In the genomic region with DNA sequence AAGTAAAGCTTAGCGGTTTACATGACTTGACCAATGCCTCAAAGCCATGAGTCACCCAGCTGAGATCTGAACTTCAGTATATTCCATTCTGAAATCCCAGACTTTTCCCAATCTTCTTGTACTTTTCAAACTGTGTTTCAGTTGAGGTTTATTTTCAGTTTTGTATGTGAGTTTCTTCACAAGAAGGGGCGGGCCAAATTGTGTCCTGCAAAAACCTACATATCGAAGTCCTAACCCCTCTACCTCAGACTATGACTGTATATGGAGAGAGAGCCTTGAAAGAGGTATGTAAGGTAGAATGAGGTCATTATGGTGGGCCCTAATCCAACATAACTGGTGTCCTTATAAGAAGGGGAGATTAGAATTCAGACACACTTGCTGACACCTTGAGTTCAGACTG, we compare ENCODE assay signal across 10 cellular contexts. TPM values are rescaled to one million over a fixed set of nuclear protein-coding genes. Genes with fewer than 3 reads are reported as not detected.
DNase-seq lines count a peak whose midpoint lies in the region; FAIRE-seq and TF ChIP-seq lines count a peak whose summit lies in the region.
"Had no signal": no experiment of that assay in that cellular context is flagged by ENCODE, and none has a peak within 500 bp of the region (broad histone marks: within the 10 kb centered on the region; RNA-seq: fewer than 3 reads in every experiment).

No MANE protein-coding gene starts in this region.

- H3K27me3 ChIP-seq in GM23248 (replicated peaks; ENCODE audit: insufficient read depth) (no peaks in the 10 kb centered on the region), adrenal gland (no peaks in the 10 kb centered on the region), kidney epithelial cell (ENCODE audit: control insufficient read depth, insufficient read depth, low read length) (no peaks in the 10 kb centered on the region)

- no peak for FAIRE-seq in frontal cortex (lab: Jason Lieb, UNC)
- FAIRE-seq: keratinocyte had no signal

- no peak for TF ChIP-seq POLR2A in adrenal gland (IDR thresholded peaks at IDR 0.05)

- H3K4me3 ChIP-seq in GM23248 (peak overlapping the region; percentile 70), adrenal gland (peak overlapping the region in 1 of 4 donors; percentile 52), kidney epithelial cell (ENCODE audit: low read depth, low read length) (peak overlapping the region; percentile 35)

- no peak for TF ChIP-seq CTCF in adrenal gland (IDR thresholded peaks at IDR 0.05)
- no peak for TF ChIP-seq CTCF in kidney epithelial cell (IDR thresholded peaks at IDR 0.05; ENCODE audit: insufficient read depth, low read length, poor library complexity, severe bottlenecking)

- 94 to 100% methylated on average over 3 of the region's 3 CpGs for WGBS in GM23248 (ENCODE audit: low coverage in 1 of 2, low lambda C conversion rate in 2 of 2, missing lambda C conversion rate in 2 of 2), 2 experiments
- 68 to 76% (median 71%) methylated on average over 3 of the region's 3 CpGs for WGBS in adrenal gland, 4 donors

- H3K9me3 ChIP-seq in GM23248 (ENCODE audit: low read depth) (no peaks in the 10 kb centered on the region), adrenal gland (replicated peaks in 1 of 3) (no peaks in the 10 kb centered on the region)

- peak overlapping the region; percentile 82 for H2AFZ ChIP-seq in GM23248

- H3K36me3 ChIP-seq in GM23248 (ENCODE audit: low read depth) (no peaks in the 10 kb centered on the region; the same call in 1 of the 2 replicates), adrenal gland (replicated peaks in 1 of 2) (no peaks in the 10 kb centered on the region), kidney epithelial cell (ENCODE audit: control insufficient read depth, insufficient read depth, low read length) (no peaks in the 10 kb centered on the region)

- H3K79me2 ChIP-seq in GM23248 (ENCODE audit: insufficient read depth), result no peaks in the 10 kb centered on the region

- H3K9me2 ChIP-seq in GM23248 (ENCODE audit: insufficient read depth), result no peaks in the 10 kb centered on the region

- H3K9ac ChIP-seq in GM23248, result peak overlapping the region; percentile 82

- peaks cover 22% of the 10 kb centered on the region for H3F3A ChIP-seq in GM23248 (ENCODE audit: insufficient read depth)

- no peaks in the 10 kb centered on the region for H4K20me1 ChIP-seq in GM23248 (ENCODE audit: insufficient read depth)

- peak overlapping the region; percentile 86 for H3K4me2 ChIP-seq in GM23248 (ENCODE audit: unreplicated experiment)

- in situ Hi-C loops in GM23248 (cut with MboI), result no loop called here

- intact Hi-C loops in adrenal gland (cut with DNase I), result no loop called here

- H3K4me1 ChIP-seq in GM23248 (ENCODE audit: insufficient read depth) (peaks cover 24% of the 10 kb centered on the region), adrenal gland (replicated peaks in 1 of 2) (peaks cover 10 to 19% of the 10 kb centered on the region in 2 donors)

- DNase-seq in GM23248, result peak; percentile 62
- peak in 2 of 7 donors; percentile 7 to 21 for DNase-seq in adrenal gland
- DNase-seq in kidney epithelial cell (ENCODE audit: low read depth), result peak; percentile 10
- peak; percentile 40 for DNase-seq in stromal cell of bone marrow (ENCODE audit: low read depth)
- DNase-seq in HPDE6-E6E7 (ENCODE audit: extremely low spot score), result no peak
- no peak for DNase-seq in frontal cortex (ENCODE audit: low spot score in 2 of 2)
- DNase-seq in NCI-H187 (lab: John Stamatoyannopoulos, UW), result no peak
- no peak for DNase-seq in activated CD4-positive, alpha-beta T cell treated with anti-CD3 and anti-CD28 coated beads for 1 hour
- DNase-seq: T-helper 2 cell had no signal

- peak overlapping the region; percentile 85 for H3K27ac ChIP-seq in GM23248
- peak overlapping the region; percentile 30 to 92 (median 77) for H3K27ac ChIP-seq in adrenal gland

RNA-seq across cellular contexts. Expression of gene TLR4, which starts 0.7 kb away (rescaled TPM):
- total RNA-seq in GM23248 (2014; rRNA removed; shearing (Covaris generic)), result 11.9 and 13.8 TPM in 2 replicates
- polyA plus RNA-seq in GM23248 (2016; fragmentation: Nextera tagmentation; extraction: Ambion mirVana) (5.1 TPM in 2 replicates), adrenal gland (10 to 100 TPM in 1 of 3 donors, 1 to 10 TPM in 2; 5.5 to 17.6 (median 7.3) TPM)
- total RNA-seq in adrenal gland (10 to 100 TPM; 25.8 to 65.2 (median 43.2) TPM), kidney epithelial cell (5.2 and 5.9 TPM in 2 replicates), frontal cortex (4.9 TPM)

Comparison
In these comparisons a context has a peak if more than half of its experiments do, and no peak if none do; other contexts are left out.
1. DNase-seq: peak in GM23248 (single experiment), kidney epithelial cell (single experiment) and stromal cell of bone marrow (single experiment); none in HPDE6-E6E7 (single experiment), frontal cortex (0 of 2), NCI-H187 (0 of 2) and activated CD4-positive, alpha-beta T cell treated with anti-CD3 and anti-CD28 coated beads for 1 hour (single experiment).